Comparison of ENCODE assay signal across 9 cellular contexts in genomic region chr1:226223786-226224244, GRCh38. TPM values are rescaled to one million over a fixed set of nuclear protein-coding genes. Genes with fewer than 3 reads are reported as not detected.
A peak's percentile ranks its signal among the peaks of the same experiment; 100 is the strongest.
DNase-seq lines count a peak whose midpoint lies in the region; ATAC-seq and TF ChIP-seq lines count a peak whose summit lies in the region.
"Had no signal": no experiment of that assay in that cellular context is flagged by ENCODE, and none has a peak within 500 bp of the region (broad histone marks: within the 10 kb centered on the region; RNA-seq: fewer than 3 reads in every experiment).

No MANE protein-coding gene starts in this region.

- H3K36me3 Mint-ChIP-seq in activated naive CD8-positive, alpha-beta T cell treated with anti-CD3 and anti-CD28 coated beads for 36 hours = peaks cover 4% of the 10 kb centered on the region
- no peaks in the 10 kb centered on the region for H3K36me3 Mint-ChIP-seq in type B pancreatic cell

- 3% methylated on average over 28 of the region's 55 CpGs; no CpG with 5 or more reads in 1 of the 2 experiments for WGBS in IMR-90 (ENCODE audit: extremely low coverage in 2 of 2, insufficient read length in 1 of 2), 2 experiments

- H3K23ac ChIP-seq in IMR-90 (ENCODE audit: low read depth, low read length) = no peak overlapping the region

- in situ Hi-C loops in IMR-90 (cut with MboI; ENCODE audit: low sequenced_read_pairs) = no loop called here

- H3K36me3 ChIP-seq in IMR-90 (ENCODE audit: control insufficient read depth, insufficient read depth, low read length) (no peaks in the 10 kb centered on the region), kidney epithelial cell (ENCODE audit: control insufficient read depth, insufficient read depth, low read length) (no peaks in the 10 kb centered on the region)

- H4K8ac ChIP-seq in IMR-90 (ENCODE audit: low read depth in 2 of 2, low read length in 2 of 2) = no peak overlapping the region

- H3K27me3 ChIP-seq in IMR-90 (ENCODE audit: control insufficient read depth, insufficient read depth, low read length) (peaks cover 19% of the 10 kb centered on the region), kidney epithelial cell (ENCODE audit: control insufficient read depth, insufficient read depth, low read length) (peaks cover 10% of the 10 kb centered on the region)

- no peak overlapping the region for H2BK120ac ChIP-seq in IMR-90 (ENCODE audit: low read depth, low read length)

- CTCF ChIA-PET in IMR-90 (lab: Yijun Ruan, JAX) = no interaction called here

- no peak for TF ChIP-seq RAD21 in IMR-90 (IDR thresholded peaks at IDR 0.05; ENCODE audit: low read length)

- no peak overlapping the region for H3K27ac Mint-ChIP-seq in activated naive CD8-positive, alpha-beta T cell treated with anti-CD3 and anti-CD28 coated beads for 36 hours
- no peak overlapping the region for H3K27ac Mint-ChIP-seq in type B pancreatic cell

- H4K20me1 ChIP-seq in IMR-90 (ENCODE audit: insufficient read depth, low read length) = no peaks in the 10 kb centered on the region

- dilution Hi-C loops in IMR-90 (cut with HindIII; ENCODE audit: low sequenced_read_pairs, unreplicated experiment) = no loop called here

- H2BK5ac ChIP-seq in IMR-90 (ENCODE audit: low read depth, low read length, poor library complexity, severe bottlenecking) = no peak overlapping the region

- H2BK15ac ChIP-seq in IMR-90 (ENCODE audit: low read depth, low read length) = no peak overlapping the region

- no peaks in the 10 kb centered on the region for H3K79me1 ChIP-seq in IMR-90 (ENCODE audit: low read depth in 1 of 2, low read length in 2 of 2)

- no peak overlapping the region for H2BK20ac ChIP-seq in IMR-90 (ENCODE audit: low read depth, low read length)

- intact Hi-C loops in IMR-90 (cut with micrococcal nuclease) = no loop called here

- H2AK5ac ChIP-seq in IMR-90 (ENCODE audit: low read depth, low read length) = no peak overlapping the region

- no TSS peak for BruUV-seq in IMR-90 (replicated peaks; lab: Mats Ljungman, UMichigan)

- H4K91ac ChIP-seq in IMR-90 (ENCODE audit: insufficient read depth, low read depth, low read length) = no peak overlapping the region

- DNase-seq in NCI-H146 (lab: John Stamatoyannopoulos, UW) (peak; percentile 46), NCI-H146 treated with DMSO at 0.1 percent for 48 hours (lab: John Stamatoyannopoulos, UW; ENCODE audit: unreplicated experiment) (no peak), IMR-90 (no peak), kidney epithelial cell (ENCODE audit: low read depth) (no peak), type B pancreatic cell (ENCODE audit: extremely low spot score, unreplicated experiment) (no peak), SHP77 treated with DMSO at 0.1 percent for 48 hours (lab: John Stamatoyannopoulos, UW) (no peak)
- DNase-seq in activated naive CD8-positive, alpha-beta T cell treated with anti-CD3 and anti-CD28 coated beads for 36 hours = peak; percentile 39
- DNase-seq: DND-41 had no signal

- H3K4me1 Mint-ChIP-seq in activated naive CD8-positive, alpha-beta T cell treated with anti-CD3 and anti-CD28 coated beads for 36 hours = peaks cover 11% of the 10 kb centered on the region
- H3K4me1 Mint-ChIP-seq in type B pancreatic cell (ENCODE audit: unreplicated experiment) = peaks cover 6% of the 10 kb centered on the region

- H3K9me1 ChIP-seq in IMR-90 (ENCODE audit: insufficient read depth, low read length) = no peaks in the 10 kb centered on the region

- no peak overlapping the region for H3K56ac ChIP-seq in IMR-90 (ENCODE audit: extremely low read depth, insufficient read depth, low read length)

- H3K4me3 ChIP-seq in IMR-90 (ENCODE audit: insufficient read depth, low read depth, low read length) = peak overlapping the region; percentile 37
- H3K4me3 ChIP-seq in kidney epithelial cell (ENCODE audit: low read depth, low read length) = peak overlapping the region; percentile 53

- H3K4ac ChIP-seq in IMR-90 (ENCODE audit: low read depth, low read length) = no peak overlapping the region

- no peak overlapping the region for H3K27ac ChIP-seq in IMR-90 (ENCODE audit: insufficient read depth, low read length)

- peak overlapping the region; percentile 92 for H3K4me2 ChIP-seq in IMR-90 (ENCODE audit: low read depth, low read length)

- 0 out of 2 replicates have a peak, but pooled peaks cover 1% of the 10 kb centered on the region for H3K4me1 ChIP-seq in IMR-90 (ENCODE audit: control insufficient read depth, insufficient read depth, low read length)

- H2AFZ ChIP-seq in IMR-90 (replicated peaks; ENCODE audit: low read length, poor library complexity) = peak overlapping the region; percentile 92

- POLR2A ChIA-PET in IMR-90 (lab: Charles Lee; ENCODE audit: unreplicated experiment) = no interaction called here

- no peaks in the 10 kb centered on the region for H3K9me3 ChIP-seq in IMR-90 (ENCODE audit: control insufficient read depth, insufficient read depth, low read length)

- TF ChIP-seq POLR2A in IMR-90 (IDR thresholded peaks at IDR 0.05; ENCODE audit: low read depth, low read length) = no peak

- H3K9me3 Mint-ChIP-seq in activated naive CD8-positive, alpha-beta T cell treated with anti-CD3 and anti-CD28 coated beads for 36 hours = no peaks in the 10 kb centered on the region
- no peaks in the 10 kb centered on the region for H3K9me3 Mint-ChIP-seq in type B pancreatic cell

- no peak overlapping the region for H2AK9ac ChIP-seq in IMR-90 (replicated peaks; ENCODE audit: low read depth, low read length, poor library complexity)

- H3K9ac ChIP-seq in IMR-90 (ENCODE audit: low read depth, low read length) = peak overlapping the region; percentile 56; the same call in 1 of the 2 replicates

- H3K4me3 Mint-ChIP-seq in activated naive CD8-positive, alpha-beta T cell treated with anti-CD3 and anti-CD28 coated beads for 36 hours = peak overlapping the region; percentile 79
- H3K4me3 Mint-ChIP-seq in type B pancreatic cell = peak overlapping the region; percentile 86

- ATAC-seq in GM21529 (IDR thresholded peaks at IDR 0.05; ENCODE audit: unreplicated experiment) = peak; percentile 82
- peak; percentile 67 for ATAC-seq in IMR-90 (ENCODE audit: low read depth)

- peaks cover 38% of the 10 kb centered on the region for H3K27me3 Mint-ChIP-seq in activated naive CD8-positive, alpha-beta T cell treated with anti-CD3 and anti-CD28 coated beads for 36 hours
- H3K27me3 Mint-ChIP-seq in type B pancreatic cell = peaks cover 44% of the 10 kb centered on the region

- TF ChIP-seq CTCF in IMR-90 (conservative IDR thresholded peaks at IDR 0.05; ENCODE audit: low read depth, low read length) = no peak
- no peak for TF ChIP-seq CTCF in kidney epithelial cell (IDR thresholded peaks at IDR 0.05; ENCODE audit: insufficient read depth, low read length, poor library complexity, severe bottlenecking)
- TF ChIP-seq CTCF in type B pancreatic cell (conservative IDR thresholded peaks at IDR 0.05) = peak; percentile 20

- no peak overlapping the region for H3K14ac ChIP-seq in IMR-90 (replicated peaks; ENCODE audit: low read depth, low read length)

- H4K5ac ChIP-seq in IMR-90 (ENCODE audit: low read depth, low read length) = no peak overlapping the region

- no peak overlapping the region for H3K18ac ChIP-seq in IMR-90 (ENCODE audit: low read depth, low read length)

TF ChIP-seq in IMR-90, 13 proteins besides CTCF, POLR2A, EP300 and RAD21 (continues in another document):
- TF ChIP-seq FOS (IDR thresholded peaks at IDR 0.05; ENCODE audit: low read depth, low read length) = no peak
- no peak for TF ChIP-seq SMC3 (IDR thresholded peaks at IDR 0.05; ENCODE audit: low read depth, low read length)
- no peak for TF ChIP-seq CHD1 (IDR thresholded peaks at IDR 0.05; ENCODE audit: low read depth, low read length)
- TF ChIP-seq MAFK (IDR thresholded peaks at IDR 0.05; ENCODE audit: low read depth, low read length) = no peak
- no peak for TF ChIP-seq NFE2L2 (IDR thresholded peaks at IDR 0.05; ENCODE audit: low read depth, low read length)
- no peak for TF ChIP-seq MXI1 (IDR thresholded peaks at IDR 0.05; ENCODE audit: borderline replicate concordance, low read depth, low read length)
- TF ChIP-seq CEBPB (IDR thresholded peaks at IDR 0.05; ENCODE audit: low read depth, low read length) = no peak
- no peak for TF ChIP-seq USF2 (IDR thresholded peaks at IDR 0.05; ENCODE audit: low read depth, low read length)
- no peak for TF ChIP-seq ELK1 (IDR thresholded peaks at IDR 0.05; ENCODE audit: borderline replicate concordance, low read depth, low read length)
- no peak for TF ChIP-seq BHLHE40 (IDR thresholded peaks at IDR 0.05; ENCODE audit: low read depth, low read length)

RNA-seq across cellular contexts. Expression of gene MIXL1, which starts 0.4 kb away (rescaled TPM):
- total RNA-seq in IMR-90 (2012; rRNA removed) (not detected in 2 replicates), kidney epithelial cell (0.41 and 0.67 TPM in 2 replicates), type B pancreatic cell (ENCODE audit: low replicate concordance) (0.14 and 0.63 TPM in 2 replicates)
- not detected in 2 replicates for polyA plus RNA-seq in IMR-90 (2012; rRNA removed)
- 0.05 TPM in 1 of 2 replicates, not detected in the other for polyA plus RNA-seq in IMR-90 (2012; cell fraction: cytosol; rRNA removed)
- not detected in 2 replicates for polyA plus RNA-seq in IMR-90 (2012; cell fraction: nucleus; rRNA removed; ENCODE audit: low replicate concordance)
- under 1 TPM in 1 of 2 experiments, not detected in 1; 0.10 TPM for total RNA-seq in activated naive CD8-positive, alpha-beta T cell treated with anti-CD3 and anti-CD28 coated beads for 36 hours

RNA-seq across cellular contexts. Expression of gene ACBD3, which starts 37.3 kb away (rescaled TPM):
- 59.7 and 95.3 TPM in 2 replicates for total RNA-seq in IMR-90 (2012; rRNA removed)
- polyA plus RNA-seq in IMR-90 (2012; rRNA removed) = 27.3 and 30.3 TPM in 2 replicates
- polyA plus RNA-seq in IMR-90 (2012; cell fraction: cytosol; rRNA removed) = 5.3 and 8.3 TPM in 2 replicates
- polyA plus RNA-seq in IMR-90 (2012; cell fraction: nucleus; rRNA removed; ENCODE audit: low replicate concordance) = 4.7 and 17.6 TPM in 2 replicates
- 10 to 100 TPM; 19.2 to 19.7 TPM for total RNA-seq in activated naive CD8-positive, alpha-beta T cell treated with anti-CD3 and anti-CD28 coated beads for 36 hours
- 41.3 and 46.3 TPM in 2 replicates for total RNA-seq in kidney epithelial cell
- total RNA-seq in type B pancreatic cell (ENCODE audit: low replicate concordance) = 37.4 and 56.9 TPM in 2 replicates

Comparison
In these comparisons a context has a peak if more than half of its experiments do, and no peak if none do; other contexts are left out.
1. DNase-seq: peak in NCI-H146 (single experiment) and activated naive CD8-positive, alpha-beta T cell treated with anti-CD3 and anti-CD28 coated beads for 36 hours (single experiment); none in NCI-H146 treated with DMSO at 0.1 percent for 48 hours (single experiment), IMR-90 (single experiment), kidney epithelial cell (single experiment), type B pancreatic cell (single experiment) and SHP77 treated with DMSO at 0.1 percent for 48 hours (single experiment).